ENCODE assay signal across 16 cellular contexts in the genomic region with DNA sequence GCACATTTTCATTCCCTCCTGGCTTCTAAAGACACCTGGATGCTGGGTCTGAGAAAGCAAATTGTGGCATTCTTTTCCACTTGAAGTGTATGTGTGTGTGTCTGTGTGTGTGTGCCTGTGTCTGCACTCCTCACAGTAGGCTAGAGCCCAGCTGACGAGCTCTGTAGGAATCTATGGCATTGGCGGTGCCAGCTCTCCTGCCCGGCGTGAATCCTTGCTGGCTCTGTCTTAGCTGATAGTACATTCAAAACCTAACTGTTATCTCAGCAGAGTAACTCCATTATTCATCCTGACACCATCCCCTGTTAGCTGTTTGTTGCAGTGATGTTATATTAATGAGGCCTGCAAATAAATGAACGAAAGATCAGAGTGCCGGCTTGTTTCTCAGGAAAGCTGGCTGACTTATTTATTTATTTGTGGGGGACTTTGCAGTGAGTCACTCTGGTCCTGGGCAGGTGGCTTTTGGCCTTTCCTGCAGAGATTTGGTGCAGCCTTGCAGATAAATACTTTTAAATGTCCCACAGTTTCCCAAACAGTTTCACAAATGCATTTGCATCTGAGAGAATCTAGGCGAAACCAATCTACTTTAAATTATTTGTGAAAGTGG.
"Had no signal": no experiment of that assay in that cellular context is flagged by ENCODE, and none has a peak within 500 bp of the region (broad histone marks: within the 10 kb centered on the region; RNA-seq: fewer than 3 reads in every experiment).

No MANE protein-coding gene starts in this region.

- ATAC-seq: activated naive CD4-positive, alpha-beta T cell treated with anti-CD3 and anti-CD28 coated beads, Interleukin-2, amount 50 U/mL, for 72 hours; left lobe of liver; stimulated activated naive CD8-positive, alpha-beta T cell treated with anti-CD3 and anti-CD28 coated beads, Interleukin-15, amount 100 ng/mL, for 72 hours; T-helper 17 cell had no signal

- H3K4me3 ChIP-seq: breast epithelium, esophagus squamous epithelium, lung had no signal

- H3K27me3 ChIP-seq: breast epithelium, esophagus squamous epithelium had no signal

- H3K27ac ChIP-seq: breast epithelium, esophagus squamous epithelium had no signal

- H3K36me3 ChIP-seq: breast epithelium had no signal

- H3K4me1 ChIP-seq: breast epithelium had no signal

- H3K9me3 ChIP-seq: breast epithelium, esophagus squamous epithelium had no signal

- DNase-seq: activated CD4-positive, alpha-beta memory T cell treated with anti-CD3 and anti-CD28 coated beads for 36 hours; activated CD4-positive, alpha-beta T cell treated with anti-CD3 and anti-CD28 coated beads for 4 hours; activated gamma-delta T cell treated with Interleukin-2 at 50 U/mL for 16 hours; activated T-cell treated with anti-CD3 and anti-CD28 coated beads for 4 hours; amygdala; cerebellar nuclear complex; effector CD8-positive, alpha-beta T cell; esophagus squamous epithelium; nucleus accumbens; right cardiac atrium; stimulated activated naive CD8-positive, alpha-beta T cell treated with anti-CD3 and anti-CD28 coated beads, Interleukin-15, amount 100 ng/mL, for 72 hours; T-helper 17 cell had no signal
